8 cellular contexts compared by ENCODE assay signal in the genomic region with DNA sequence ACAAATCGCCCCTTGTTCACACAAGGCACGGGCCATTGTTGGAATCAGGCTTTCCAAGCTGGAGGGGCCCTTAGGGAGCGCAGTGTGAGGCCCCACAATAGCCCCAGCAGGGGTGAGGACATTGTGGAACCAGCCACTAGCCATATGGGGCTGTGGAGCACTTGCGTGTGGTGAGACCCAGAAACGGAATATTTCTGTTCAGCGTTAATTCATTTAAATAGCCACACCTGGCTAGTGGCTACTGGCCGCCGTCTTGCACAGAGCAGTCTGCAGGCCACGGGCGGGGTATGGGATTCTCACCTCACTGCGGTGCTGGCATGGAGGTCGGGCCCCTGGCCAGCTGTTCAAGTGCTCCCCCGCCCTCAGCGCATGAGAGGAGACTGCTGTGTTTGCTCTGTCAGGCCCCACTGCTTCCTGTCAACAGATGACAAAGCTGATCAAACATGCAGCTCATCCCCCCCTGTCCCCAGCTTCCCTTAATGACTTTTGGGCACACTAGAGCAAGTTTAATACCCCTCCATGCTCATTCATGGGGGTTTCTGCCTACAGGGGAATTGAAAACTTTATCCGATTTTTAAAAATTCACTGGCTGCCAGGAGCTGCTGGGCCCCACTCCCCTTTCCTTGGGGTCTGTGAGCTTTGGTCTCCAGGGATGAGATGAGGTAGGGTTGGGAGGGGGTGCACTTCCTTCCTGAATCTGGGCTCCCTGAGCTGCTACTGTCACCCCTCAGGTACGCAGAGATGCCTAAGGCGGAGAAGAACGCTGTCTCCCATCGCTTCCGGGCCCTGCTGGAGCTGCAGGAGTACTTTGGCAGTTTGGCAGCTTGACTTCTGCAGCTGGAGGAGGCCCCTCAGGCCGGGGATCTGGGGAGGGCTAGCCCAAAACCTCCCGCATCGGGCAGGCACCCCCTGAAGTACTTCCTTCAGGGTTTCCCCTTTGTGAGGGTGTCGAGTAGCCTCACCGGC. TPM values are rescaled to one million over a fixed set of nuclear protein-coding genes. Genes with fewer than 3 reads are reported as not detected.
DNase-seq lines count a peak whose midpoint lies in the region; ATAC-seq and TF ChIP-seq lines count a peak whose summit lies in the region.

No MANE protein-coding gene starts in this region.

- H2AFZ ChIP-seq in hepatocyte, result no peak overlapping the region

- no peak for TF ChIP-seq POLR2A in Peyer's patch (IDR thresholded peaks at IDR 0.05)

- H3K4me2 ChIP-seq in hepatocyte, result no peak overlapping the region

- H3K27me3 ChIP-seq in GM06990 (replicated peaks; ENCODE audit: control insufficient read depth, insufficient read depth, low read length) (no peaks in the 10 kb centered on the region), Peyer's patch (no peaks in the 10 kb centered on the region), hepatocyte (no peaks in the 10 kb centered on the region)

- peak; percentile 54 for DNase-seq in GM06990 (ENCODE audit: extremely low read depth, insufficient read length)
- DNase-seq in Peyer's patch, result peak; percentile 56 to 66 (median 65)
- DNase-seq in hepatocyte (ENCODE audit: low spot score), result peak; percentile 61
- no peak for DNase-seq in NK-92 (lab: John Stamatoyannopoulos, UW; ENCODE audit: unreplicated experiment)
- DNase-seq in sciatic nerve (ENCODE audit: low spot score), result no peak

- TF ChIP-seq CTCF in GM06990 (IDR thresholded peaks at IDR 0.05; ENCODE audit: insufficient read depth, low read length, poor library complexity, severe bottlenecking), result no peak
- no peak for TF ChIP-seq CTCF in Peyer's patch (IDR thresholded peaks at IDR 0.05)
- TF ChIP-seq CTCF in hepatocyte (IDR thresholded peaks at IDR 0.05; ENCODE audit: poor library complexity), result no peak

- H3K9me3 ChIP-seq in Peyer's patch (no peaks in the 10 kb centered on the region), hepatocyte (ENCODE audit: low read depth) (no peaks in the 10 kb centered on the region)

- H3K4me3 ChIP-seq in GM06990 (replicated peaks; ENCODE audit: low read depth, low read length) (no peak overlapping the region), Peyer's patch (no peak overlapping the region), hepatocyte (no peak overlapping the region)

- ATAC-seq in HG03135 (IDR thresholded peaks at IDR 0.05; ENCODE audit: unreplicated experiment) (peak; percentile 80), sciatic nerve (no peak), GM21528 (IDR thresholded peaks at IDR 0.05; ENCODE audit: low FRiP score, unreplicated experiment) (no peak), HG02840 (IDR thresholded peaks at IDR 0.05; ENCODE audit: low FRiP score, unreplicated experiment) (no peak)

- H3K4me1 ChIP-seq in Peyer's patch, result peaks cover 0 to 6% (median 0%) of the 10 kb centered on the region in 4 donors
- H3K4me1 ChIP-seq in hepatocyte (ENCODE audit: insufficient read depth), result peaks cover 8% of the 10 kb centered on the region

- H4K20me1 ChIP-seq in hepatocyte (ENCODE audit: insufficient read depth, poor library complexity, severe bottlenecking), result no peaks in the 10 kb centered on the region

- intact Hi-C loops in sciatic nerve (cut with DNase I), result no loop called here

- 70% methylated on average over 25 of the region's 25 CpGs for WGBS in hepatocyte (ENCODE audit: low lambda C conversion rate, missing lambda C conversion rate)

- H3K27ac ChIP-seq in Peyer's patch (peak overlapping the region in 1 of 4 donors; percentile 19), hepatocyte (peak overlapping the region; percentile 36)

- peaks cover 19% of the 10 kb centered on the region for H3K36me3 ChIP-seq in GM06990 (ENCODE audit: control insufficient read depth, insufficient read depth, low read length)
- peaks cover 0 to 19% (median 0%) of the 10 kb centered on the region in 3 donors for H3K36me3 ChIP-seq in Peyer's patch
- no peaks in the 10 kb centered on the region for H3K36me3 ChIP-seq in hepatocyte (replicated peaks; ENCODE audit: insufficient read depth, low read depth)

- no peaks in the 10 kb centered on the region for H3K9me2 ChIP-seq in hepatocyte (replicated peaks; ENCODE audit: insufficient read depth)

- H3K79me2 ChIP-seq in hepatocyte, result no peaks in the 10 kb centered on the region

RNA-seq across cellular contexts. Expression of a gene that starts 13.6 kb away (rescaled TPM):
- total RNA-seq in Peyer's patch (10 to 100 TPM; 35.7 to 76.7 (median 51.8) TPM), hepatocyte (27.8 and 33.5 TPM in 2 replicates), sciatic nerve (32.8 TPM)
- polyA plus RNA-seq in hepatocyte, result 48.2 and 73.9 TPM in 2 replicates

RNA-seq across cellular contexts. Expression of a gene that starts 16.1 kb away (rescaled TPM):
- total RNA-seq in Peyer's patch (1 to 10 TPM in 1 of 4 donors, under 1 TPM in 2, not detected in 1; 0.54 to 1.1 (median 0.70) TPM), hepatocyte (0.28 and 0.37 TPM in 2 replicates), sciatic nerve (0.89 TPM)
- polyA plus RNA-seq in hepatocyte, result 1.3 and 2.3 TPM in 2 replicates

RNA-seq across cellular contexts. Expression of a gene that starts 18.4 kb away (rescaled TPM):
- total RNA-seq in Peyer's patch (100 to 1,000 TPM in 2 of 4 donors, 10 to 100 TPM in 2; 72.9 to 111 (median 92.5) TPM), hepatocyte (92.9 and 95.2 TPM in 2 replicates), sciatic nerve (68.2 TPM)
- 154 and 159 TPM in 2 replicates for polyA plus RNA-seq in hepatocyte

RNA-seq across cellular contexts. Expression of a gene that starts 49.6 kb away (rescaled TPM):
- total RNA-seq in Peyer's patch (10 to 100 TPM; 24.3 to 38.4 (median 33.8) TPM), hepatocyte (36.4 and 38.1 TPM in 2 replicates), sciatic nerve (10.5 TPM)
- 32.7 and 35.3 TPM in 2 replicates for polyA plus RNA-seq in hepatocyte

Comparison
In these comparisons a context has a peak if more than half of its experiments do, and no peak if none do; other contexts are left out.
1. DNase-seq: peak in GM06990 (single experiment), Peyer's patch (3 of 3) and hepatocyte (single experiment); none in NK-92 (single experiment) and sciatic nerve (single experiment).